Comparison of ENCODE assay signal across 10 cellular contexts in genomic region chr9:133737774-133738038, GRCh38. TPM values are rescaled to one million over a fixed set of nuclear protein-coding genes. Genes with fewer than 3 reads are reported as not detected.
DNase-seq lines count a peak whose midpoint lies in the region; ATAC-seq and TF ChIP-seq lines count a peak whose summit lies in the region.
"Had no signal": no experiment of that assay in that cellular context is flagged by ENCODE, and none has a peak within 500 bp of the region (broad histone marks: within the 10 kb centered on the region; RNA-seq: fewer than 3 reads in every experiment).

No MANE protein-coding gene starts in this region.

- whole genome bisulfite sequencing in body of pancreas, 2 donors = 8 to 35% methylated on average over 2 to 4 of the region's 5 CpGs
- no CpG with 5 or more reads among the region's 5 CpGs for WGBS in mesendoderm (ENCODE audit: extremely low coverage, insufficient coverage, low lambda C conversion rate)
- 22 to 52% methylated on average over 5 of the region's 5 CpGs for whole genome bisulfite sequencing in tibial nerve, 2 donors
- WGBS in aorta, 2 donors = 51 to 60% methylated on average over 5 of the region's 5 CpGs

- H2AK5ac ChIP-seq in mesendoderm (ENCODE audit: low read length) = peak overlapping the region; percentile 32

- TF ChIP-seq CTCF in body of pancreas (IDR thresholded peaks at IDR 0.05) = no peak
- no peak for TF ChIP-seq CTCF in tibial nerve (IDR thresholded peaks at IDR 0.05)

- ATAC-seq in body of pancreas = peak; percentile 29
- no peak for ATAC-seq in aorta (ENCODE audit: low FRiP score)

- H3K27me3 ChIP-seq in body of pancreas (no peaks in the 10 kb centered on the region), mesendoderm (ENCODE audit: insufficient read depth, low read length, poor library complexity) (no peaks in the 10 kb centered on the region), tibial nerve (no peaks in the 10 kb centered on the region), aorta (ENCODE audit: control insufficient read depth in 1 of 2, insufficient read depth in 2 of 2, low read length in 1 of 2) (no peaks in the 10 kb centered on the region)

- H3K4me3 ChIP-seq in body of pancreas (peak overlapping the region; percentile 0 to 34), mesendoderm (ENCODE audit: low read length) (no peak overlapping the region), tibial nerve (peak overlapping the region in 3 of 4 donors; percentile 16 to 50 (median 49)), aorta (ENCODE audit: low read length in 2 of 2) (no peak overlapping the region)

- no peak for DNase-seq in activated naive CD4-positive, alpha-beta T cell treated with anti-CD3 and anti-CD28 coated beads for 36 hours
- DNase-seq in body of pancreas (no peak), mesendoderm (no peak), tibial nerve (ENCODE audit: low spot score in 2 of 2) (no peak), aorta (no peak)
- no peak for DNase-seq in central memory CD4-positive, alpha-beta T cell
- DNase-seq in activated naive CD4-positive, alpha-beta T cell treated with anti-CD3 and anti-CD28 coated beads, Interleukin-2, amount 50 U/mL, for 16 hours = no peak

- no peaks in the 10 kb centered on the region for H3K4me1 Mint-ChIP-seq in activated naive CD4-positive, alpha-beta T cell treated with anti-CD3 and anti-CD28 coated beads, Interleukin-2, amount 50 U/mL, for 24 hours
- peaks cover 2% of the 10 kb centered on the region for H3K4me1 Mint-ChIP-seq in activated naive CD4-positive, alpha-beta T cell treated with anti-CD3 and anti-CD28 coated beads for 36 hours (ENCODE audit: low read depth)

- H3K27ac ChIP-seq in body of pancreas = peak overlapping the region; percentile 12 to 83 (median 67)
- H3K27ac ChIP-seq in mesendoderm (ENCODE audit: low read depth, low read length) = no peak overlapping the region
- peak overlapping the region in 1 of 4 donors; percentile 54 for H3K27ac ChIP-seq in tibial nerve
- H3K27ac ChIP-seq in aorta (ENCODE audit: low read depth in 1 of 2, low read length in 2 of 2) = no peak overlapping the region
- H3K27ac ChIP-seq: C4-2B had no signal

- H3K4me2 ChIP-seq in mesendoderm (ENCODE audit: low read length) = peak overlapping the region; percentile 13

- intact Hi-C loops in activated naive CD4-positive, alpha-beta T cell treated with anti-CD3 and anti-CD28 coated beads for 36 hours (cut with micrococcal nuclease) = no loop called here
- intact Hi-C loops in body of pancreas (cut with DNase I) (no loop called here), aorta (cut with DNase I) (no loop called here)

- H3K9ac ChIP-seq in mesendoderm (ENCODE audit: low read length) = peak overlapping the region; percentile 67

- H2BK5ac ChIP-seq in mesendoderm (ENCODE audit: low read length) = no peak overlapping the region

- no peaks in the 10 kb centered on the region for H3K9me3 Mint-ChIP-seq in activated naive CD4-positive, alpha-beta T cell treated with anti-CD3 and anti-CD28 coated beads, Interleukin-2, amount 50 U/mL, for 24 hours
- H3K9me3 Mint-ChIP-seq in activated naive CD4-positive, alpha-beta T cell treated with anti-CD3 and anti-CD28 coated beads for 36 hours = no peaks in the 10 kb centered on the region

- H4K5ac ChIP-seq in mesendoderm (ENCODE audit: low read length) = no peak overlapping the region

- H4K8ac ChIP-seq in mesendoderm (ENCODE audit: low read depth, low read length) = no peak overlapping the region

- no peak overlapping the region for H2BK15ac ChIP-seq in mesendoderm (replicated peaks; ENCODE audit: low read depth)

- CTCF ChIA-PET in activated naive CD4-positive, alpha-beta T cell treated with anti-CD3 and anti-CD28 coated beads for 36 hours (lab: Charles Lee) = interaction anchor here (0.7 to 1.4 kb wide), 2 partner anchors 148 to 256 kb away, joined by 3 to 4 read pairs; no protein-coding TSS in a partner anchor

- H3K18ac ChIP-seq in mesendoderm (ENCODE audit: low read length) = no peak overlapping the region

- TF ChIP-seq POLR2A in body of pancreas (IDR thresholded peaks at IDR 0.05) = no peak
- TF ChIP-seq POLR2A in tibial nerve (IDR thresholded peaks at IDR 0.05) = no peak

- peak overlapping the region; percentile 23 for H3K4me3 Mint-ChIP-seq in activated naive CD4-positive, alpha-beta T cell treated with anti-CD3 and anti-CD28 coated beads, Interleukin-2, amount 50 U/mL, for 24 hours
- no peak overlapping the region for H3K4me3 Mint-ChIP-seq in activated naive CD4-positive, alpha-beta T cell treated with anti-CD3 and anti-CD28 coated beads for 36 hours

- H3K9me3 ChIP-seq in body of pancreas (no peaks in the 10 kb centered on the region), tibial nerve (no peaks in the 10 kb centered on the region), aorta (ENCODE audit: control insufficient read depth, low read length) (no peaks in the 10 kb centered on the region)

- no peaks in the 10 kb centered on the region for H3K36me3 Mint-ChIP-seq in activated naive CD4-positive, alpha-beta T cell treated with anti-CD3 and anti-CD28 coated beads, Interleukin-2, amount 50 U/mL, for 24 hours
- no peaks in the 10 kb centered on the region for H3K36me3 Mint-ChIP-seq in activated naive CD4-positive, alpha-beta T cell treated with anti-CD3 and anti-CD28 coated beads for 36 hours (ENCODE audit: low read depth)

- H2BK120ac ChIP-seq in mesendoderm (ENCODE audit: low read depth, low read length) = no peak overlapping the region

- H3K27ac Mint-ChIP-seq in activated naive CD4-positive, alpha-beta T cell treated with anti-CD3 and anti-CD28 coated beads, Interleukin-2, amount 50 U/mL, for 24 hours = no peak overlapping the region
- no peak overlapping the region for H3K27ac Mint-ChIP-seq in activated naive CD4-positive, alpha-beta T cell treated with anti-CD3 and anti-CD28 coated beads for 36 hours

- no peaks in the 10 kb centered on the region for H3K79me1 ChIP-seq in mesendoderm (ENCODE audit: low read length)

- TF ChIP-seq EP300 in tibial nerve (IDR thresholded peaks at IDR 0.05) = no peak

- H3K4me1 ChIP-seq in body of pancreas = peaks cover 30% of the 10 kb centered on the region
- H3K4me1 ChIP-seq in mesendoderm (ENCODE audit: control insufficient read depth, low read depth, low read length) = peaks cover 5% of the 10 kb centered on the region
- peaks cover 0 to 20% (median 5%) of the 10 kb centered on the region in 4 donors for H3K4me1 ChIP-seq in tibial nerve
- H3K4me1 ChIP-seq in aorta (ENCODE audit: control insufficient read depth in 1 of 2, insufficient read depth in 2 of 2, low read length in 2 of 2) = no peaks in the 10 kb centered on the region

- no peaks in the 10 kb centered on the region for H3K27me3 Mint-ChIP-seq in activated naive CD4-positive, alpha-beta T cell treated with anti-CD3 and anti-CD28 coated beads, Interleukin-2, amount 50 U/mL, for 24 hours
- H3K27me3 Mint-ChIP-seq in activated naive CD4-positive, alpha-beta T cell treated with anti-CD3 and anti-CD28 coated beads for 36 hours (ENCODE audit: low read depth) = no peaks in the 10 kb centered on the region

- no peak overlapping the region for H3K4ac ChIP-seq in mesendoderm (ENCODE audit: low read depth, low read length)

- H3K56ac ChIP-seq in mesendoderm (ENCODE audit: low read length) = peak overlapping the region; percentile 85

- H3K36me3 ChIP-seq in body of pancreas (replicated peaks in 1 of 2; ENCODE audit: insufficient read depth in 1 of 2, low read depth in 2 of 2) (no peaks in the 10 kb centered on the region), mesendoderm (ENCODE audit: control insufficient read depth, insufficient read depth, low read length) (no peaks in the 10 kb centered on the region), tibial nerve (no peaks in the 10 kb centered on the region), aorta (ENCODE audit: control insufficient read depth in 1 of 2, insufficient read depth in 2 of 2, low read length in 1 of 2) (no peaks in the 10 kb centered on the region)

- H3K23ac ChIP-seq in mesendoderm (ENCODE audit: low read length) = no peak overlapping the region

- no peaks in the 10 kb centered on the region for H3K79me2 ChIP-seq in mesendoderm (ENCODE audit: control insufficient read depth, insufficient read depth, low read length)

RNA-seq across cellular contexts. Expression of gene SARDH, which starts 0.4 kb away (rescaled TPM):
- 1 to 10 TPM; 7.7 TPM for total RNA-seq in activated naive CD4-positive, alpha-beta T cell treated with anti-CD3 and anti-CD28 coated beads for 36 hours
- total RNA-seq in body of pancreas (10 to 100 TPM; 20.2 to 61.0 TPM), tibial nerve (10 to 100 TPM in 1 of 4 donors, 1 to 10 TPM in 3; 2.9 to 16.4 (median 5.9) TPM), aorta (1 to 10 TPM in 1 of 2 donors, under 1 TPM in 1; 0.84 to 3.0 TPM)
- 2.8 TPM for polyA plus RNA-seq in mesendoderm (2013, experiment 1 of 2)
- 2.7 TPM for polyA plus RNA-seq in mesendoderm (2013, experiment 2 of 2)
- polyA plus RNA-seq in aorta = 1 to 10 TPM in 1 of 2 donors, not detected in 1; 2.0 TPM
- polyA plus RNA-seq: neural cell had no signal

Comparison
In these comparisons a context has a peak if more than half of its experiments do, and no peak if none do; other contexts are left out.
1. H3K27ac ChIP-seq: peak in body of pancreas (4 of 4); none in mesendoderm (single experiment) and aorta (0 of 2).
2. H3K4me3 ChIP-seq: peak in body of pancreas (2 of 2) and tibial nerve (3 of 4); none in mesendoderm (single experiment) and aorta (0 of 2).